ENCODE assay signal across 1 cellular context in the genomic region with DNA sequence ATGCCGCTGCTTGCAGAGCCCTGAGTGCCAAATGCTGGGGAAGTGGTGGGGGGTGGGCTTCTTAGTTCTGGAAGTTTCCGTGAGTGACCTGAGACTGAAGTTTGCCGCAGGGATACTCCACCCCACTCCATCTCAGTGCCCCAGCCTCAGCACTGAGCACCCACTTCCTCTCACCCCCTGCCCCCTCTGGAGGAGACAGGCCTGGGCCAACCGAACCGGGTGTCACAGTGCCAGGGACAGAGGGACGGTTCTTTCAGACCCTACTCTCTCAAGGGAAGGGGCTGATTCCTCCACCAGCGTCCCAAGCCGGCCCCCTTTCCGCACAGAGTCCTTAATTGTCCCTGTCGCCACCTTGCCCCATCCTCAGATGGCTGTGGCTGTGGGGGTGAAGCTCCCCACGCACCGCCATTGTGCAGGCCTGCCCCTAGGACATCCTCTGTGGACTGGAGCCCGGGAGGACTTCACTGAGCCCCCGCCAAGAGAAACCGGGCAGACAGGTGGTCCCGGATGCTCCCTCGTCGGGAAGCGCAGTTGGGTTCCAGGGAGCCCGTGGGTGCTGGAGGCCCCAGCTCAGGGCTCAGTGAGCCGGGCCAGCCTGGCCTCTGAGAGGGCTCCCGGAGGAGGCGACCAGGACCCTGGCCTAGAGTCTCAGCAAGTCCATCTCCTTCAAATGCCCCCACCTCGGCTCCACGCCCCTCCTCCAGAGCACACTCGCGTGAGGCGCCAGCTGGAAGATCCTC.
A peak's percentile ranks its signal among the peaks of the same experiment; 100 is the strongest.
TF ChIP-seq lines count a peak whose summit lies in the region.

No MANE protein-coding gene starts in this region.

TF ChIP-seq in HepG2, 621 proteins besides CTCF, POLR2A, EP300 and RAD21:
- 0 out of 2 replicates have a peak, but pooled peaks have one; percentile 17 for TF ChIP-seq ZNF891 (CRISPR knock-in tag; IDR thresholded peaks at IDR 0.05)
- TF ChIP-seq ZNF225 (CRISPR knock-in tag; IDR thresholded peaks at IDR 0.05), result 0 out of 2 replicates have a peak, but pooled peaks have one; percentile 29
- no peak for TF ChIP-seq PLRG1 (conservative IDR thresholded peaks at IDR 0.05)
- TF ChIP-seq KAT7 (CRISPR knock-in tag; IDR thresholded peaks at IDR 0.05; ENCODE audit: borderline replicate concordance), result no peak
TF ChIP-seq in HepG2: peak in this region for 2.
